Comparison of ENCODE assay signal across 13 cellular contexts in the genomic region with DNA sequence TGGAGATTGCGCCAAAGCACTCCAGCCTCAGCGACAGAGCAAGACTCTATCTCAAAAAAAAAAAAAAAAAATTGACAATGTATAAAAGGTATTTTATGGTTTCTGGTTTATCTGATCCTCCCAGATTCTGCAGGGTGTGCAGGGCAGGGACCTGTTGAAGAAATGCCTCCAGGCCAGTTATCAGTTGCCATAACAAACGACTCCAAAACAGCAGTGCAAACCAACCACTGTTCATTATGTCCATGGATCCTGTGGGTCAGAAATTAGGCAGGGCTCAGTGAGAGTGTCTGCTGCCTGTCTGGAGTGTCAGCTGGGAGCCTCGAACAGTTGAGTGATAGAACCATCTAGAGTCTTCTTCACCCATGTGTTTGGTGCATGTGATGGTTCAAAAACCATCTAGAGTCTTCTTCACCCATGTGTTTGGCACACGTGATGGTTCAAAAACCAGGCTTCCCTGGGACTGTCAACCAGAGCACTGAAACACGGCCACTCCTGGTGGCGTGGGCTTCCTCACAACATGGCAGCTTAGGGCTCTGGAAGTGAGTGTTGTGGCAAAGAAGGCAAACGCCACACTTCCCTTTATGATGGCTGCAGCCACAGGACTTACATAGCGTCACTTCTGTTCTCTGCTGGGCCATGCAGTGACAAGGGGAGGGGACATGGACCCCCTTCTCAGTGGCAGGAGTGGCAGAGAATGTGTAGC.
"Had no signal": no experiment of that assay in that cellular context is flagged by ENCODE, and none has a peak within 500 bp of the region (broad histone marks: within the 10 kb centered on the region; RNA-seq: fewer than 3 reads in every experiment).

No MANE protein-coding gene starts in this region.

- H3K4me3 ChIP-seq: left lung, mucosa of descending colon, thyroid gland, uterus had no signal

- H3K4me1 ChIP-seq: uterus had no signal

- H3K9me3 ChIP-seq: left lung, mucosa of descending colon, thyroid gland, uterus had no signal

- H3K27me3 ChIP-seq: left lung, thyroid gland, uterus had no signal

- ATAC-seq: esophagus mucosa; left lung; naive thymus-derived CD8-positive, alpha-beta T cell; stimulated activated effector memory CD8-positive, alpha-beta T cell treated with anti-CD3 and anti-CD28 coated beads, Interleukin-12 subunit alpha, Interleukin-12 subunit beta, amount 100 ng/mL, for 72 hours had no signal

- H3K36me3 ChIP-seq: left lung, thyroid gland, uterus had no signal

- FAIRE-seq: endometrium, kidney had no signal

- DNase-seq: activated B cell treated with CpG ODN at 0.5 μM for 24 hours; activated CD4-positive, alpha-beta T cell treated with anti-CD3 and anti-CD28 coated beads for 48 hours; activated naive CD4-positive, alpha-beta T cell; kidney; left lung; retina; thyroid gland; uterus had no signal

- H3K27ac ChIP-seq: left lung, uterus had no signal
